ENCODE assay signal across 8 cellular contexts in the genomic region with DNA sequence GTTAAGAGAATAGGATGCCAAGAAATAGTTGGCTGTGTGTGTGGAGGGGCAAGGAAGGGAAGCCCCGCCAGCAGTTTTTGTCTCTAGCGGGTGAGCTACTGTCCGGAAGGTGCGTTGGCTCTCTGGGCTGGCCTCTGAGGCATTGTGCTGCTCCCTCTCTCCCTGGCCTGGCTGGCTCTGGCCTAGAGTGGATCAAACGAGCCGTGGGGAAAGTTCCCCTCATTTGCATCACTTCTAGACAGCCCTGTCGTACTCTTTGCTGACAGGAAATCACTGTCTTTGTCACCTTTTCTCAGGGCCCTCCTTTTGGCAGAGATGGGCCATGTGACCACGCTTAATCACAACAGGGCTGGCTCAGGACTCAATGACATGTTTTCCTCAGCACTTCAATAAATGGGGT.
DNase-seq lines count a peak whose midpoint lies in the region; ATAC-seq, FAIRE-seq and TF ChIP-seq lines count a peak whose summit lies in the region.

No MANE protein-coding gene starts in this region.

- H3K36me3 ChIP-seq in kidney (ENCODE audit: control insufficient read depth in 1 of 2, insufficient read depth in 2 of 2, low read length in 2 of 2) (no peaks in the 10 kb centered on the region), Karpas-422 (ENCODE audit: insufficient read depth, low read length) (no peaks in the 10 kb centered on the region)

- no peaks in the 10 kb centered on the region for H3K27me3 ChIP-seq in Karpas-422 (ENCODE audit: low read length)

- H3K4me2 ChIP-seq in Karpas-422 (ENCODE audit: low read depth, low read length, poor library complexity, severe bottlenecking) = no peak overlapping the region

- no peaks in the 10 kb centered on the region for H3K9me2 ChIP-seq in Karpas-422 (replicated peaks; ENCODE audit: insufficient read depth, low read length)

- H3K27ac ChIP-seq in kidney (ENCODE audit: low read depth in 2 of 2, low read length in 2 of 2) = peak overlapping the region; percentile 26 to 56
- H3K27ac ChIP-seq in Karpas-422 (ENCODE audit: low read length) = no peak overlapping the region

- no peak overlapping the region for H2AFZ ChIP-seq in Karpas-422 (ENCODE audit: low read length)

- FAIRE-seq in kidney (lab: Jason Lieb, UNC) = no peak

- no peak overlapping the region for H3K4me3 ChIP-seq in kidney (ENCODE audit: low read length in 2 of 2)
- no peak overlapping the region for H3K4me3 ChIP-seq in Karpas-422 (ENCODE audit: low read length)

- intact Hi-C loops in kidney (cut with DNase I) = no loop called here

- H3K79me2 ChIP-seq in Karpas-422 (ENCODE audit: low read length) = no peaks in the 10 kb centered on the region

- H4K20me1 ChIP-seq in Karpas-422 (ENCODE audit: insufficient read depth, low read depth, low read length) = no peaks in the 10 kb centered on the region

- H3K9me3 ChIP-seq in kidney (ENCODE audit: control insufficient read depth in 1 of 2, low read length in 2 of 2) (no peaks in the 10 kb centered on the region), Karpas-422 (ENCODE audit: low read length) (no peaks in the 10 kb centered on the region)

- ATAC-seq in GM19025 (IDR thresholded peaks at IDR 0.05; ENCODE audit: low read depth, unreplicated experiment) (peak; percentile 97), HG03097 (IDR thresholded peaks at IDR 0.05; ENCODE audit: low FRiP score, unreplicated experiment) (peak; percentile 54)

- H3K4me1 ChIP-seq in kidney (ENCODE audit: control insufficient read depth in 1 of 2, insufficient read depth in 1 of 2, low read depth in 1 of 2, low read length in 2 of 2) (peaks cover 0 to 2% of the 10 kb centered on the region in 2 donors), Karpas-422 (ENCODE audit: low read length) (no peaks in the 10 kb centered on the region)

- no peak for TF ChIP-seq CTCF in kidney (IDR thresholded peaks at IDR 0.05; ENCODE audit: borderline replicate concordance, extremely low read depth, insufficient read depth)

- H3K9ac ChIP-seq in kidney (ENCODE audit: low read length in 2 of 2) = peak overlapping the region in 1 of 2 donors; percentile 21
- no peak overlapping the region for H3K9ac ChIP-seq in Karpas-422 (ENCODE audit: low read length)

- DNase-seq in amygdala (lab: John Stamatoyannopoulos, UW) (peak in 45 of 56 donors; percentile 8 to 77 (median 46)), kidney (peak; percentile 86), Karpas-422 (no peak), NCI-H1048 (lab: John Stamatoyannopoulos, UW) (no peak)
- peak in 2 of 3 donors; percentile 2 to 4 for DNase-seq in stimulated activated CD4-positive, alpha-beta T cell treated with anti-CD3 and anti-CD28 coated beads, TNF-alpha, amount 100 ng/mL, for 48 hours (ENCODE audit: low read depth in 3 of 3)
- no peak for DNase-seq in effector CD8-positive, alpha-beta T cell (lab: John Stamatoyannopoulos, UW)

Comparison
In these comparisons a context has a peak if more than half of its experiments do, and no peak if none do; other contexts are left out.
1. DNase-seq: peak in amygdala (45 of 56), kidney (single experiment) and stimulated activated CD4-positive, alpha-beta T cell treated with anti-CD3 and anti-CD28 coated beads, TNF-alpha, amount 100 ng/mL, for 48 hours (2 of 3); none in Karpas-422 (single experiment), NCI-H1048 (single experiment) and effector CD8-positive, alpha-beta T cell (single experiment).